Comparison of ENCODE assay signal across 9 cellular contexts in the genomic region with DNA sequence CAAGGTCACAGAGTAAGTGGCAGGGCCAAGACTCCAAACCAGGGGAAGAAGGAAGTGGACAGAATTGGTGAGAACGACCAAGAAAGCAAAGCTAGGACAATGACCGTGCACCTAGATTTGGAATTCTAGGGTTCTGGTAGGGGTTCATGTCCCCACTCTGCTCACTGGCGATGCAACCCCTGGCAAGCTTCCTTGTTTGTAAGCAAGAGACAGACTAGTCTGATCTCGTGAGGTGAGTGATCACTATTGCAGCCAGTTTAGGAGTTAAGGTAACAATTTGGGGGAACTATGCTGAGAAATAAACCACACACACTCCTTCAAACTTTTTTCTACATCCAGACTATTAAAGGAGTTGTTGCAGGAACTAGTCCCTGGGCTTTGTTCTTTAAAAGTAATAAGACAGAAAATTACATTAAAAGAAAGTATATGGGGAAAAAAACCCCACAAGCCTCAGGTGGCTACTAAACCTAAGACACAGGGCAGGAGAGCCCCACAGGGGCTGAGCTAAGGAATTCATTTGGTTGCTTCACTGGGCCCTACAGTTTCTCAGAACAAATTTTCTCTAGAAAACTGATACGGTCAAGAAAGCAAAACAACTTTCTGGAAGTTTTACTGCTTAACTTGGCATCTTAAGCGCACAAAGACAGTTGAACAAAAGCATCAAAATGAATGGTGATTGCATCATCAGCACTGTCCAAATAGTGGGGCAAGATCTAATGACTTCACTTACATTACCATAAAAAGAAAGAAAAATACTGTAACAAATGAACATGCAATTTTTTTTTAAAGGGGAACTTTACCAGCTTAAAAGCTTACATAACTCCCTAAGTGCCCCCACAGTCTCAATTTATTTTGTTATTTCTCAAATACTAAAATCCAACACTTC. TPM values are rescaled to one million over a fixed set of nuclear protein-coding genes. Genes with fewer than 3 reads are reported as not detected.
DNase-seq lines count a peak whose midpoint lies in the region; ATAC-seq and TF ChIP-seq lines count a peak whose summit lies in the region.
"Had no signal": no experiment of that assay in that cellular context is flagged by ENCODE, and none has a peak within 500 bp of the region (broad histone marks: within the 10 kb centered on the region; RNA-seq: fewer than 3 reads in every experiment).

No MANE protein-coding gene starts in this region.

- H3K4me1 ChIP-seq in heart left ventricle = peaks cover 0 to 69% (median 0%) of the 10 kb centered on the region in 12 donors

- intact Hi-C loops in activated CD4-positive, alpha-beta T cell treated with anti-CD3 and anti-CD28 coated beads, Interleukin-2, amount 10 ng/mL, durations not matched to agents 24 days and 14 days (cut with micrococcal nuclease) = no loop called here
- intact Hi-C loops in activated CD8-positive, alpha-beta T cell treated with anti-CD3 and anti-CD28 coated beads for 36 hours (cut with micrococcal nuclease) = no loop called here
- intact Hi-C loops in heart left ventricle (cut with DNase I) = no loop called here

- H3K36me3 Mint-ChIP-seq in activated CD4-positive, alpha-beta T cell treated with anti-CD3 and anti-CD28 coated beads, Interleukin-2, amount 10 ng/mL, durations not matched to agents 24 days and 14 days (ENCODE audit: low read depth) = peaks cover 60% of the 10 kb centered on the region
- peaks cover 73% of the 10 kb centered on the region for H3K36me3 Mint-ChIP-seq in activated CD8-positive, alpha-beta T cell treated with anti-CD3 and anti-CD28 coated beads for 36 hours (ENCODE audit: low read depth)
- H3K36me3 Mint-ChIP-seq in stimulated activated naive B cell treated with anti-CD40 and anti-IgM and Interleukin-4, amounts not matched to agents 10 μg/mL and 1 μg/mL and 100 μg/mL, for 72 hours = peaks cover 44 to 53% of the 10 kb centered on the region in 2 donors

- no peaks in the 10 kb centered on the region for H3K9me3 Mint-ChIP-seq in activated CD4-positive, alpha-beta T cell treated with anti-CD3 and anti-CD28 coated beads, Interleukin-2, amount 10 ng/mL, durations not matched to agents 24 days and 14 days
- no peaks in the 10 kb centered on the region for H3K9me3 Mint-ChIP-seq in activated CD8-positive, alpha-beta T cell treated with anti-CD3 and anti-CD28 coated beads for 36 hours
- no peaks in the 10 kb centered on the region for H3K9me3 Mint-ChIP-seq in stimulated activated naive B cell treated with anti-CD40 and anti-IgM and Interleukin-4, amounts not matched to agents 10 μg/mL and 1 μg/mL and 100 μg/mL, for 72 hours

- peaks cover 0 to 54% (median 45%) of the 10 kb centered on the region in 9 donors for H3K36me3 ChIP-seq in heart left ventricle

- H3K4me1 Mint-ChIP-seq in activated CD4-positive, alpha-beta T cell treated with anti-CD3 and anti-CD28 coated beads, Interleukin-2, amount 10 ng/mL, durations not matched to agents 24 days and 14 days = peaks cover 70% of the 10 kb centered on the region
- peaks cover 87% of the 10 kb centered on the region for H3K4me1 Mint-ChIP-seq in activated CD8-positive, alpha-beta T cell treated with anti-CD3 and anti-CD28 coated beads for 36 hours (ENCODE audit: low read depth)
- peaks cover 33 to 76% of the 10 kb centered on the region in 2 donors for H3K4me1 Mint-ChIP-seq in stimulated activated naive B cell treated with anti-CD40 and anti-IgM and Interleukin-4, amounts not matched to agents 10 μg/mL and 1 μg/mL and 100 μg/mL, for 72 hours

- no peaks in the 10 kb centered on the region for H3K27me3 ChIP-seq in heart left ventricle

- H3K27ac ChIP-seq in heart left ventricle = peak overlapping the region in 3 of 12 donors; percentile 21 to 85 (median 26)

- H3K4me3 Mint-ChIP-seq in activated CD4-positive, alpha-beta T cell treated with anti-CD3 and anti-CD28 coated beads, Interleukin-2, amount 10 ng/mL, durations not matched to agents 24 days and 14 days = no peak overlapping the region
- no peak overlapping the region for H3K4me3 Mint-ChIP-seq in activated CD8-positive, alpha-beta T cell treated with anti-CD3 and anti-CD28 coated beads for 36 hours
- no peak overlapping the region for H3K4me3 Mint-ChIP-seq in stimulated activated naive B cell treated with anti-CD40 and anti-IgM and Interleukin-4, amounts not matched to agents 10 μg/mL and 1 μg/mL and 100 μg/mL, for 72 hours

- H3K27ac Mint-ChIP-seq in activated CD4-positive, alpha-beta T cell treated with anti-CD3 and anti-CD28 coated beads, Interleukin-2, amount 10 ng/mL, durations not matched to agents 24 days and 14 days = peak overlapping the region; percentile 55
- peak overlapping the region; percentile 82 for H3K27ac Mint-ChIP-seq in activated CD8-positive, alpha-beta T cell treated with anti-CD3 and anti-CD28 coated beads for 36 hours
- peak overlapping the region; percentile 56 for H3K27ac Mint-ChIP-seq in stimulated activated naive B cell treated with anti-CD40 and anti-IgM and Interleukin-4, amounts not matched to agents 10 μg/mL and 1 μg/mL and 100 μg/mL, for 72 hours

- no peak for TF ChIP-seq CTCF in activated CD8-positive, alpha-beta T cell treated with anti-CD3 and anti-CD28 coated beads for 36 hours (IDR thresholded peaks at IDR 0.05)
- TF ChIP-seq CTCF in heart left ventricle (IDR thresholded peaks at IDR 0.05) = no peak

- ATAC-seq in activated CD8-positive, alpha-beta T cell treated with anti-CD3 and anti-CD28 coated beads for 36 hours = no peak
- ATAC-seq in heart left ventricle = peak in 3 of 4 donors; percentile 36 to 50 (median 49)
- ATAC-seq in stimulated activated naive B cell treated with anti-CD40 and anti-IgM and Interleukin-4, amounts not matched to agents 10 μg/mL and 1 μg/mL and 100 μg/mL, for 72 hours (replicated peaks) = no peak
- ATAC-seq in GM18868 (IDR thresholded peaks at IDR 0.05; ENCODE audit: unreplicated experiment) = no peak

- CTCF ChIA-PET in activated CD8-positive, alpha-beta T cell treated with anti-CD3 and anti-CD28 coated beads for 36 hours (lab: Charles Lee) = interaction anchor here (0.9 to 1.8 kb wide), 8 partner anchors 9 to 54 kb away, joined by 3 to 6 read pairs (median 3); no protein-coding TSS in a partner anchor

- DNase-seq in activated CD4-positive, alpha-beta T cell treated with anti-CD3 and anti-CD28 coated beads, Interleukin-2, amount 10 ng/mL, durations not matched to agents 24 days and 14 days = no peak
- DNase-seq in activated CD4-positive, alpha-beta T cell treated with anti-CD3 and anti-CD28 coated beads, Interleukin-2, amount 50 U/mL, for 48 hours = no peak
- no peak for DNase-seq in activated CD8-positive, alpha-beta T cell treated with anti-CD3 and anti-CD28 coated beads for 36 hours
- DNase-seq in heart left ventricle = no peak
- DNase-seq in stimulated activated naive B cell treated with anti-CD40 and anti-IgM and Interleukin-4, amounts not matched to agents 10 μg/mL and 1 μg/mL and 100 μg/mL, for 72 hours = no peak
- DNase-seq in hepatic stellate cell (ENCODE audit: low spot score) = no peak
- no peak for DNase-seq in kidney glomerular epithelial cell (lab: John Stamatoyannopoulos, UW)
- DNase-seq: NCI-H1694 treated with DMSO at 0.1 percent for 48 hours had no signal

- TF ChIP-seq POLR2A in heart left ventricle (IDR thresholded peaks at IDR 0.05) = no peak

- no peak overlapping the region for H3K4me3 ChIP-seq in heart left ventricle

- WGBS in heart left ventricle, 4 donors = 73 to 80% (median 78%) methylated on average over 6 of the region's 6 CpGs

- no peaks in the 10 kb centered on the region for H3K27me3 Mint-ChIP-seq in activated CD4-positive, alpha-beta T cell treated with anti-CD3 and anti-CD28 coated beads, Interleukin-2, amount 10 ng/mL, durations not matched to agents 24 days and 14 days
- no peaks in the 10 kb centered on the region for H3K27me3 Mint-ChIP-seq in activated CD8-positive, alpha-beta T cell treated with anti-CD3 and anti-CD28 coated beads for 36 hours
- no peaks in the 10 kb centered on the region for H3K27me3 Mint-ChIP-seq in stimulated activated naive B cell treated with anti-CD40 and anti-IgM and Interleukin-4, amounts not matched to agents 10 μg/mL and 1 μg/mL and 100 μg/mL, for 72 hours

- H3K9me3 ChIP-seq in heart left ventricle = no peaks in the 10 kb centered on the region

- POLR2A ChIA-PET in activated CD8-positive, alpha-beta T cell treated with anti-CD3 and anti-CD28 coated beads for 36 hours (lab: Charles Lee) = interaction anchor here (0.5 to 1.5 kb wide), 5 partner anchors 15 to 47 kb away, joined by 3 to 4 read pairs (median 3); no protein-coding TSS in a partner anchor

RNA-seq across cellular contexts. Expression of gene XPO6, which starts 47.8 kb away (rescaled TPM):
- 230 and 245 TPM in 2 replicates for total RNA-seq in activated CD4-positive, alpha-beta T cell treated with anti-CD3 and anti-CD28 coated beads, Interleukin-2, amount 10 ng/mL, durations not matched to agents 24 days and 14 days
- total RNA-seq in activated CD8-positive, alpha-beta T cell treated with anti-CD3 and anti-CD28 coated beads for 36 hours = 100 to 1,000 TPM; 250 to 253 TPM
- total RNA-seq in heart left ventricle = 10 to 100 TPM; 19.8 to 78.0 (median 33.0) TPM
- 10 to 100 TPM; 22.2 to 36.5 TPM for polyA plus RNA-seq in heart left ventricle

Comparison
In these comparisons a context has a peak if more than half of its experiments do, and no peak if none do; other contexts are left out.
1. ATAC-seq: peak in heart left ventricle (3 of 4); none in activated CD8-positive, alpha-beta T cell treated with anti-CD3 and anti-CD28 coated beads for 36 hours (single experiment), stimulated activated naive B cell treated with anti-CD40 and anti-IgM and Interleukin-4, amounts not matched to agents 10 μg/mL and 1 μg/mL and 100 μg/mL, for 72 hours (0 of 2) and GM18868 (single experiment).
2. Peak in every context shown above with its lines, with median percentiles within 50 percentile points of each other: H3K27ac Mint-ChIP-seq.